8 cellular contexts compared by ENCODE assay signal in genomic region chr3:129413687-129414506, GRCh38. TPM values are rescaled to one million over a fixed set of nuclear protein-coding genes. Genes with fewer than 3 reads are reported as not detected.
DNase-seq lines count a peak whose midpoint lies in the region; ATAC-seq, FAIRE-seq and TF ChIP-seq lines count a peak whose summit lies in the region.

No MANE protein-coding gene starts in this region.

- no peak overlapping the region for H2AFZ ChIP-seq in trophoblast cell (ENCODE audit: insufficient read depth, low read length, poor library complexity)

- no peak overlapping the region for H2BK120ac ChIP-seq in trophoblast cell (ENCODE audit: insufficient read depth, low read length, poor library complexity)

- no peak overlapping the region for H4K12ac ChIP-seq in trophoblast cell (ENCODE audit: low read depth, low read length)

- no peaks in the 10 kb centered on the region for H3K36me3 ChIP-seq in trophoblast cell (ENCODE audit: control insufficient read depth in 1 of 2, insufficient read depth in 2 of 2, low read length in 2 of 2)

- H3K14ac ChIP-seq in trophoblast cell (ENCODE audit: low read length) = no peak overlapping the region

- no peak for TF ChIP-seq POLR2A in GM12891 (IDR thresholded peaks at IDR 0.05; ENCODE audit: low read depth, low read length)

- no peaks in the 10 kb centered on the region for H3K9me3 ChIP-seq in trophoblast cell (ENCODE audit: insufficient read depth, low read depth, low read length)

- no peaks in the 10 kb centered on the region for H3K4me1 ChIP-seq in trophoblast cell (ENCODE audit: control insufficient read depth in 1 of 2, insufficient read depth in 2 of 2, low read length in 2 of 2)

- H3K4ac ChIP-seq in trophoblast cell (ENCODE audit: low read depth, low read length) = no peak overlapping the region

- ATAC-seq in HG02642 (IDR thresholded peaks at IDR 0.05; ENCODE audit: poor library complexity, unreplicated experiment) (peak; percentile 71), left lobe of liver (peak; percentile 91), HG02840 (IDR thresholded peaks at IDR 0.05; ENCODE audit: low FRiP score, unreplicated experiment) (no peak)

- H3K27me3 ChIP-seq in trophoblast cell (ENCODE audit: insufficient read depth, low read length) = no peaks in the 10 kb centered on the region

- no peak overlapping the region for H4K91ac ChIP-seq in trophoblast cell (ENCODE audit: low read depth, low read length)

- peak; percentile 85 for FAIRE-seq in GM12891 (lab: Jason Lieb, UNC)

- H2AK5ac ChIP-seq in trophoblast cell (ENCODE audit: low read length) = no peak overlapping the region

- H4K8ac ChIP-seq in trophoblast cell (ENCODE audit: low read depth, low read length) = no peak overlapping the region

- H2BK5ac ChIP-seq in trophoblast cell (ENCODE audit: low read depth, low read length, poor library complexity) = no peak overlapping the region

- H3K79me1 ChIP-seq in trophoblast cell (ENCODE audit: low read length) = no peaks in the 10 kb centered on the region

- no peak overlapping the region for H3K4me3 ChIP-seq in trophoblast cell (ENCODE audit: low read depth, low read length)

- WGBS in trophoblast cell (ENCODE audit: extremely low coverage, insufficient coverage, insufficient read length) = no CpG with 5 or more reads among the region's 4 CpGs

- H3K18ac ChIP-seq in trophoblast cell (ENCODE audit: low read length) = no peak overlapping the region

- no peaks in the 10 kb centered on the region for H3K79me2 ChIP-seq in trophoblast cell (ENCODE audit: control insufficient read depth, insufficient read depth, low read length, poor library complexity)

- H3K27ac ChIP-seq in trophoblast cell (ENCODE audit: low read depth, low read length) = no peak overlapping the region

- no peak overlapping the region for H3K9ac ChIP-seq in trophoblast cell (ENCODE audit: low read length)

- no peak overlapping the region for H3K4me2 ChIP-seq in trophoblast cell (ENCODE audit: low read length)

- H3K23ac ChIP-seq in trophoblast cell (ENCODE audit: low read length) = no peak overlapping the region

- no peak overlapping the region for H2BK12ac ChIP-seq in trophoblast cell (ENCODE audit: low read length)

- DNase-seq in GM12891 (ENCODE audit: insufficient read length, low spot score) = peak; percentile 39
- peak; percentile 46 for DNase-seq in SW480 (ENCODE audit: low spot score)
- no peak for DNase-seq in left lobe of liver (ENCODE audit: low spot score)
- DNase-seq in stimulated activated CD4-positive, alpha-beta T cell treated with anti-CD3 and anti-CD28 coated beads, Interleukin-2, amount 100 ng/mL, for 24 hours = no peak
- DNase-seq in activated effector memory CD4-positive, alpha-beta T cell treated with Interleukin-2 at 50 U/mL for 16 hours = no peak
- no peak for DNase-seq in trophoblast cell

TF ChIP-seq in GM12891, 5 proteins besides CTCF, POLR2A, EP300 and RAD21:
- TF ChIP-seq PAX5 (IDR thresholded peaks at IDR 0.05; ENCODE audit: insufficient read depth, low read length, severe bottlenecking) = peak; percentile 32
- TF ChIP-seq POLR2AphosphoS5 (IDR thresholded peaks at IDR 0.05; ENCODE audit: low read depth, low read length) = no peak
- 0 out of 2 replicates have a peak, but pooled peaks have one; percentile 33 for TF ChIP-seq POU2F2 (IDR thresholded peaks at IDR 0.05; ENCODE audit: low read depth, low read length)

RNA-seq across cellular contexts. Expression of gene EFCAB12, which starts 14.5 kb away (rescaled TPM):
- 0.13 TPM for polyA plus RNA-seq in GM12891 (2012; ENCODE audit: low read depth, missing spikeins)
- 0.40 TPM for total RNA-seq in left lobe of liver
- 0.31 and 0.39 TPM in 2 replicates for polyA plus RNA-seq in trophoblast cell (2013)

RNA-seq across cellular contexts. Expression of gene MBD4, which starts 25.9 kb away (rescaled TPM):
- polyA plus RNA-seq in GM12891 (2012; ENCODE audit: low read depth, missing spikeins) = 26.5 TPM
- total RNA-seq in left lobe of liver = 16.5 TPM
- polyA plus RNA-seq in trophoblast cell (2013) = 41.3 and 44.5 TPM in 2 replicates

RNA-seq across cellular contexts. Expression of gene IFT122, which starts 26.1 kb away (rescaled TPM):
- 9.0 TPM for polyA plus RNA-seq in GM12891 (2012; ENCODE audit: low read depth, missing spikeins)
- 11.0 TPM for total RNA-seq in left lobe of liver
- polyA plus RNA-seq in trophoblast cell (2013) = 31.1 and 31.8 TPM in 2 replicates

Comparison
In these comparisons a context has a peak if more than half of its experiments do, and no peak if none do; other contexts are left out.
1. DNase-seq: peak in GM12891 (single experiment) and SW480 (single experiment); none in left lobe of liver (single experiment), stimulated activated CD4-positive, alpha-beta T cell treated with anti-CD3 and anti-CD28 coated beads, Interleukin-2, amount 100 ng/mL, for 24 hours (0 of 2), activated effector memory CD4-positive, alpha-beta T cell treated with Interleukin-2 at 50 U/mL for 16 hours (single experiment) and trophoblast cell (0 of 2).